Comparison of ENCODE assay signal across 8 cellular contexts in genomic region chr4:42328978-42329377, GRCh38.
"Had no signal": no experiment of that assay in that cellular context is flagged by ENCODE, and none has a peak within 500 bp of the region (broad histone marks: within the 10 kb centered on the region; RNA-seq: fewer than 3 reads in every experiment).

No MANE protein-coding gene starts in this region.

- H3K27ac ChIP-seq: HL-60 had no signal

- FAIRE-seq: HepG2, HTR-8/SVneo, K562 had no signal

- DNase-seq: IMR-90, KBM-7, KG1 had no signal

- ATAC-seq: HepG2, K562 had no signal

- H3K27ac Mint-ChIP-seq: IgD-negative memory B cell had no signal

- H3K4me3 Mint-ChIP-seq: IgD-negative memory B cell had no signal

- H3K4me3 ChIP-seq: K562 had no signal
